In genomic region chr1:28329395-28330153, GRCh38 we compare ENCODE assay signal across 8 cellular contexts. TPM values are rescaled to one million over a fixed set of nuclear protein-coding genes. Genes with fewer than 3 reads are reported as not detected.
DNase-seq lines count a peak whose midpoint lies in the region; ATAC-seq, FAIRE-seq and TF ChIP-seq lines count a peak whose summit lies in the region.

No MANE protein-coding gene starts in this region.

- ATAC-seq in Right ventricle myocardium inferior: no peak
- ATAC-seq in SK-N-SH treated with all-trans-retinoic acid at 6 μM for 48 hours: peak; percentile 70
- peak; percentile 51 to 56 for ATAC-seq in lower lobe of right lung
- ATAC-seq in HG02610 (IDR thresholded peaks at IDR 0.05; ENCODE audit: unreplicated experiment): no peak

- H3K36me3 ChIP-seq in cardiac muscle cell (peaks cover 13% of the 10 kb centered on the region), bronchial epithelial cell (ENCODE audit: control insufficient read depth, insufficient read depth, low read length) (peaks cover 6% of the 10 kb centered on the region), lower lobe of right lung (peaks cover 43% of the 10 kb centered on the region)

- DNase-seq in cardiac muscle cell (ENCODE audit: low read depth in 1 of 2, low spot score in 1 of 2) (peak; percentile 14 to 51), Right ventricle myocardium inferior (ENCODE audit: missing footprints) (no peak), bronchial epithelial cell (ENCODE audit: low read depth) (peak; percentile 6), lower lobe of right lung (peak; percentile 60), HCEC 1CT (no peak)
- peak; percentile 15 for DNase-seq in stimulated activated CD8-positive, alpha-beta memory T cell treated with anti-CD3 and anti-CD28 coated beads, Interleukin-15, amount 100 ng/mL, for 24 hours (ENCODE audit: low read depth)

- intact Hi-C loops in Right ventricle myocardium inferior (cut with DNase I): loop anchor here (1.0 to 5.0 kb wide), 4 partner anchors 40 to 408 kb away; partner anchors contain the start of genes PHACTR4, SESN2 and YTHDF2
- intact Hi-C loops in lower lobe of right lung (cut with DNase I): no loop called here

- H3K9me3 ChIP-seq in cardiac muscle cell (ENCODE audit: low read depth) (no peaks in the 10 kb centered on the region), lower lobe of right lung (no peaks in the 10 kb centered on the region)

- no peaks in the 10 kb centered on the region for H3K27me3 ChIP-seq in cardiac muscle cell
- no peaks in the 10 kb centered on the region for H3K27me3 ChIP-seq in bronchial epithelial cell (ENCODE audit: control insufficient read depth, insufficient read depth, low read length)
- no peaks in the 10 kb centered on the region for H3K27me3 ChIP-seq in lower lobe of right lung (ENCODE audit: low read depth)

- peaks cover 5% of the 10 kb centered on the region for H3K4me1 ChIP-seq in cardiac muscle cell (ENCODE audit: low read depth)
- H3K4me1 ChIP-seq in lower lobe of right lung: peaks cover 15% of the 10 kb centered on the region

- TF ChIP-seq CTCF in cardiac muscle cell (IDR thresholded peaks at IDR 0.05; ENCODE audit: low read depth, low read length): no peak
- TF ChIP-seq CTCF in bronchial epithelial cell (IDR thresholded peaks at IDR 0.05; ENCODE audit: insufficient read depth, low read length, severe bottlenecking): no peak
- TF ChIP-seq CTCF in lower lobe of right lung (IDR thresholded peaks at IDR 0.05): no peak

- H3K4me3 ChIP-seq in cardiac muscle cell (peak overlapping the region; percentile 70), bronchial epithelial cell (ENCODE audit: low read depth, low read length) (peak overlapping the region; percentile 79), lower lobe of right lung (peak overlapping the region; percentile 72)

- H3K27ac ChIP-seq in cardiac muscle cell (peak overlapping the region; percentile 84), lower lobe of right lung (peak overlapping the region; percentile 88)

- no peak for FAIRE-seq in bronchial epithelial cell (lab: Jason Lieb, UNC)

TF ChIP-seq in SK-N-SH treated with all-trans-retinoic acid at 6 μM for 48 hours, 23 proteins besides CTCF, POLR2A, EP300 and RAD21:
- no peak for TF ChIP-seq ARNTL (CRISPR knock-in tag; IDR thresholded peaks at IDR 0.05; ENCODE audit: borderline replicate concordance, low read depth)
- 0 out of 2 replicates have a peak, but pooled peaks have one; percentile 30 for TF ChIP-seq TSHZ2 (CRISPR knock-in tag; IDR thresholded peaks at IDR 0.05)

RNA-seq across cellular contexts. Expression of gene MED18, which starts 0.7 kb away (rescaled TPM):
- total RNA-seq in cardiac muscle cell: 11.5 and 14.9 TPM in 2 replicates
- polyA plus RNA-seq in cardiac muscle cell: 14.1 and 17.6 TPM in 2 replicates
- total RNA-seq in Right ventricle myocardium inferior: 10.6 TPM
- 55.0 and 59.5 TPM in 2 replicates for total RNA-seq in bronchial epithelial cell
- total RNA-seq in lower lobe of right lung: 12.6 TPM

RNA-seq across cellular contexts. Expression of gene PHACTR4, which starts 40.0 kb away (rescaled TPM):
- 13.5 and 14.8 TPM in 2 replicates for total RNA-seq in cardiac muscle cell
- polyA plus RNA-seq in cardiac muscle cell: 27.1 TPM in 2 replicates
- total RNA-seq in Right ventricle myocardium inferior: 18.1 TPM
- total RNA-seq in bronchial epithelial cell: 3.2 and 6.7 TPM in 2 replicates
- 44.2 TPM for total RNA-seq in lower lobe of right lung

Comparison
In these comparisons a context has a peak if more than half of its experiments do, and no peak if none do; other contexts are left out.
1. DNase-seq: peak in cardiac muscle cell (2 of 2), bronchial epithelial cell (single experiment), lower lobe of right lung (single experiment) and stimulated activated CD8-positive, alpha-beta memory T cell treated with anti-CD3 and anti-CD28 coated beads, Interleukin-15, amount 100 ng/mL, for 24 hours (single experiment); none in Right ventricle myocardium inferior (single experiment) and HCEC 1CT (single experiment).
2. ATAC-seq: peak in SK-N-SH treated with all-trans-retinoic acid at 6 μM for 48 hours (single experiment) and lower lobe of right lung (2 of 2); none in Right ventricle myocardium inferior (single experiment) and HG02610 (single experiment).
3. Peak in every context shown above with its lines, with median percentiles within 50 percentile points of each other: H3K4me3 ChIP-seq.